Comparison of ENCODE assay signal across 12 cellular contexts in genomic region chr18:22539045-22539444, GRCh38.
DNase-seq lines count a peak whose midpoint lies in the region; ATAC-seq, FAIRE-seq and TF ChIP-seq lines count a peak whose summit lies in the region.
"Had no signal": no experiment of that assay in that cellular context is flagged by ENCODE, and none has a peak within 500 bp of the region (broad histone marks: within the 10 kb centered on the region; RNA-seq: fewer than 3 reads in every experiment).

No MANE protein-coding gene starts in this region.

- DNase-seq in fibroblast of mammary gland (ENCODE audit: low read depth) (peak; percentile 85), right atrium auricular region (ENCODE audit: low spot score) (peak; percentile 84), gastrocnemius medialis (peak; percentile 38 to 75), small intestine (no peak)
- DNase-seq: C1 segment of cervical spinal cord, NCI-H2029, NCI-H510A treated with DMSO at 0.1 percent for 48 hours, SIG-M5 had no signal

- H3K9me3 ChIP-seq in right atrium auricular region (no peaks in the 10 kb centered on the region), gastrocnemius medialis (no peaks in the 10 kb centered on the region), small intestine (ENCODE audit: control insufficient read depth, low read depth) (no peaks in the 10 kb centered on the region)

- 88 to 94% (median 89%) methylated on average over 3 of the region's 3 CpGs for WGBS in small intestine, 3 donors

- H3K27me3 ChIP-seq in right atrium auricular region (no peaks in the 10 kb centered on the region), gastrocnemius medialis (no peaks in the 10 kb centered on the region), small intestine (ENCODE audit: control insufficient read depth in 2 of 2, insufficient read depth in 2 of 2, low read length in 2 of 2) (no peaks in the 10 kb centered on the region)

- H3K4me1 ChIP-seq in right atrium auricular region (peaks cover 0 to 14% of the 10 kb centered on the region in 2 donors), gastrocnemius medialis (no peaks in the 10 kb centered on the region), small intestine (ENCODE audit: control insufficient read depth in 2 of 2, insufficient read depth in 1 of 2, low read depth in 1 of 2, low read length in 1 of 2) (no peaks in the 10 kb centered on the region)

- peak; percentile 29 to 41 for ATAC-seq in gastrocnemius medialis
- ATAC-seq in GM21528 (IDR thresholded peaks at IDR 0.05; ENCODE audit: low FRiP score, unreplicated experiment) = no peak
- no peak for ATAC-seq in GM18909 (IDR thresholded peaks at IDR 0.05; ENCODE audit: poor library complexity, unreplicated experiment)
- no peak for ATAC-seq in HG03039 (IDR thresholded peaks at IDR 0.05; ENCODE audit: unreplicated experiment)

- H3K36me3 ChIP-seq in right atrium auricular region (no peaks in the 10 kb centered on the region), gastrocnemius medialis (no peaks in the 10 kb centered on the region), small intestine (ENCODE audit: control insufficient read depth in 2 of 2, insufficient read depth in 2 of 2, low read length in 2 of 2) (no peaks in the 10 kb centered on the region)

- no peak for FAIRE-seq in small intestine (lab: Jason Lieb, UNC)
- FAIRE-seq: RCC 7860 had no signal

- H3K27ac ChIP-seq in right atrium auricular region (peak overlapping the region; percentile 48 to 62), gastrocnemius medialis (peak overlapping the region in 2 of 4 donors; percentile 11 to 26), small intestine (ENCODE audit: low read depth in 1 of 2, low read length in 1 of 2) (no peak overlapping the region)

- H3K4me3 ChIP-seq in fibroblast of mammary gland (ENCODE audit: control insufficient read depth, low read depth, low read length) (no peak overlapping the region), right atrium auricular region (no peak overlapping the region), gastrocnemius medialis (no peak overlapping the region), small intestine (ENCODE audit: low read depth in 1 of 2, low read length in 2 of 2) (no peak overlapping the region)

- TF ChIP-seq CTCF in fibroblast of mammary gland (conservative IDR thresholded peaks at IDR 0.05; ENCODE audit: control insufficient read depth, insufficient read depth, low read depth, low read length) (no peak), right atrium auricular region (IDR thresholded peaks at IDR 0.05) (no peak), gastrocnemius medialis (IDR thresholded peaks at IDR 0.05 in 4 of 5, conservative IDR thresholded peaks at IDR 0.05 in 1 of 5) (no peak)

- in situ Hi-C loops in gastrocnemius medialis (cut with MboI; ENCODE audit: low sequenced_read_pairs in 4 of 4) = no loop called here

- intact Hi-C loops in gastrocnemius medialis (cut with DNase I; ENCODE audit: low total_unique reads) = no loop called here

- TF ChIP-seq POLR2A in gastrocnemius medialis (IDR thresholded peaks at IDR 0.05) = no peak

Comparison
In these comparisons a context has a peak if more than half of its experiments do, and no peak if none do; other contexts are left out.
1. H3K27ac ChIP-seq: peak in right atrium auricular region (2 of 2); none in small intestine (0 of 2).
2. ATAC-seq: peak in gastrocnemius medialis (2 of 2); none in GM21528 (single experiment), GM18909 (single experiment) and HG03039 (single experiment).